In the genomic region with DNA sequence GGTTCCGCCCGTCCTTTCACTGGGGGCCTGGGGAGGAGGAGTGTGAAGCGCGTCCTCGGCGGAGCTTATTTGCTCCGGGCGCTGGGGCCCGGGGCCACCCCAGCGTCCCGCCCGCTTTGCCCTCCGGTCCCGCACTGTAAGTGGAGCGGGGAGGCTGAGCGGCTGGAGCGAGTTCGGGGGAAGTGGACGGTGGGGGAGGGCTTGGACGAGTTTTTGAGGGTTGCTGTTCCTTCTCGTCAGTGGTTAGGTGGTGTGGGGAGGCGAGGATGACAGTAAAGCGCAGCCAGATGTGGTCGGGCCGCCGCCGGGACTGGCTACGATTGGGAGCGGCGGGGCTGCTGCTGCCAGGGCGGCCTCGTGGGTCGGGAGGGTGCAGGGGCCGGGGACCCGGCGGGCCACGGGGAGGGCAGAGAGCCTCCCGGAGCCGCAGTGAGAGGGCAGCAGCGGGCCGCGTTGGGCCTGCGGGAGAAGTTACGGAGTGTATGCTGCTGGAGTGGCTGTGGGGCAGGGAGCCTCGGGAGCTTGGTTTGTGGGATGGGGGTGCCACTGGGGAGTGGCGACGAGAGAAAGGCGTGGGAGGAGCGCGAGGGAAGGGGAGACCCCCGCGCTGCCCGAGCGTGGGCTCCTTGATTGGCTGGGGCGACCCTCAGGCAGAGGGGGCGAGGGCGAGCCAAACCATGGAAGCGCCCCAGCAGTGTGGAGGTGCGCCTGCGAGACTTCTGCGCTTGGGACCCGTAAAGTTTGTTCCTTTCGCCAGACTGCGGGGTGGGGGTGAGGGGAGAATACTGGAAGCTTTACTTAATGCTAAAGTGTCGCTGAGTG, we compare ENCODE assay signal across 8 cellular contexts. TPM values are rescaled to one million over a fixed set of nuclear protein-coding genes. Genes with fewer than 3 reads are reported as not detected.
DNase-seq lines count a peak whose midpoint lies in the region; ATAC-seq, FAIRE-seq and TF ChIP-seq lines count a peak whose summit lies in the region.

No MANE protein-coding gene starts in this region.

- peak; percentile 31 for ATAC-seq in stimulated activated memory B cell treated with anti-CD40 and anti-IgM and Interleukin-4, amounts not matched to agents 10 μg/mL and 1 μg/mL and 100 μg/mL, for 72 hours
- ATAC-seq in GM19452 (IDR thresholded peaks at IDR 0.05; ENCODE audit: unreplicated experiment) = no peak

- POLR2A ChIA-PET in GM10248 (lab: Yijun Ruan, JAX) = no interaction called here
- POLR2A ChIA-PET in MCF 10A (lab: Yijun Ruan, JAX) = interaction anchor here (0.7 to 6.6 kb wide), 8 partner anchors 10 to 1600 kb away, joined by 3 to 56 read pairs (median 4); no protein-coding TSS in a partner anchor

- CTCF ChIA-PET in GM10248 (lab: Yijun Ruan, JAX) (no interaction called here), MCF 10A (lab: Yijun Ruan, JAX) (interaction anchor here (0.6 to 1.8 kb wide), 7 partner anchors 8 to 1287 kb away, joined by 3 to 12 read pairs (median 3); no protein-coding TSS in a partner anchor)

- H3K27ac Mint-ChIP-seq in MCF 10A (ENCODE audit: low read depth, unreplicated experiment) = no peak overlapping the region
- H3K27ac Mint-ChIP-seq in stimulated activated memory B cell treated with anti-CD40 and anti-IgM and Interleukin-4, amounts not matched to agents 10 μg/mL and 1 μg/mL and 100 μg/mL, for 72 hours = no peak overlapping the region

- H3K27me3 Mint-ChIP-seq in MCF 10A (ENCODE audit: insufficient read depth, unreplicated experiment) = peaks cover 48% of the 10 kb centered on the region
- H3K27me3 Mint-ChIP-seq in stimulated activated memory B cell treated with anti-CD40 and anti-IgM and Interleukin-4, amounts not matched to agents 10 μg/mL and 1 μg/mL and 100 μg/mL, for 72 hours = peaks cover 40% of the 10 kb centered on the region

- no peak for TF ChIP-seq CTCF in GM10248 (IDR thresholded peaks at IDR 0.05; ENCODE audit: control extremely low read depth, extremely low read depth, low read depth, missing control alignments)
- peak; percentile 46 for TF ChIP-seq CTCF in MCF 10A (IDR thresholded peaks at IDR 0.05; ENCODE audit: unreplicated experiment)

- intact Hi-C loops in MCF 10A (cut with micrococcal nuclease) = loop anchor here (5.0 kb wide), 3 partner anchors 589 to 1586 kb away; no protein-coding TSS in a partner anchor

- no peaks in the 10 kb centered on the region for H3K9me3 Mint-ChIP-seq in MCF 10A (ENCODE audit: unreplicated experiment)
- no peaks in the 10 kb centered on the region for H3K9me3 Mint-ChIP-seq in stimulated activated memory B cell treated with anti-CD40 and anti-IgM and Interleukin-4, amounts not matched to agents 10 μg/mL and 1 μg/mL and 100 μg/mL, for 72 hours

- peak overlapping the region; percentile 98 for H3K4me3 Mint-ChIP-seq in MCF 10A (ENCODE audit: unreplicated experiment)
- peak overlapping the region; percentile 51 for H3K4me3 Mint-ChIP-seq in stimulated activated memory B cell treated with anti-CD40 and anti-IgM and Interleukin-4, amounts not matched to agents 10 μg/mL and 1 μg/mL and 100 μg/mL, for 72 hours

- no peak for FAIRE-seq in HTR-8/SVneo (lab: Jason Lieb, UNC)

- H3K4me1 Mint-ChIP-seq in MCF 10A (ENCODE audit: insufficient read depth, unreplicated experiment) = peaks cover 7% of the 10 kb centered on the region
- peaks cover 18% of the 10 kb centered on the region for H3K4me1 Mint-ChIP-seq in stimulated activated memory B cell treated with anti-CD40 and anti-IgM and Interleukin-4, amounts not matched to agents 10 μg/mL and 1 μg/mL and 100 μg/mL, for 72 hours

- peak; percentile 19 for DNase-seq in GM10248 (ENCODE audit: extremely low spot score)
- DNase-seq in NCI-H2171 (lab: John Stamatoyannopoulos, UW) = peak; percentile 39
- peak; percentile 64 for DNase-seq in MCF 10A (ENCODE audit: unreplicated experiment)
- DNase-seq in islet precursor cell = peak; percentile 77
- DNase-seq in germinal center (ENCODE audit: low spot score) = no peak
- DNase-seq in HTR-8/SVneo (ENCODE audit: insufficient read length, low spot score) = no peak

- H3K36me3 Mint-ChIP-seq in MCF 10A (ENCODE audit: insufficient read depth, unreplicated experiment) = no peaks in the 10 kb centered on the region
- no peaks in the 10 kb centered on the region for H3K36me3 Mint-ChIP-seq in stimulated activated memory B cell treated with anti-CD40 and anti-IgM and Interleukin-4, amounts not matched to agents 10 μg/mL and 1 μg/mL and 100 μg/mL, for 72 hours

- BruUV-seq in MCF 10A (replicated peaks; lab: Mats Ljungman, UMichigan) = no TSS peak

RNA-seq across cellular contexts. Expression of a gene that starts 2.1 kb away (rescaled TPM):
- 3.0 and 3.4 TPM in 2 replicates for total RNA-seq in MCF 10A (2022)

Comparison
In these comparisons a context has a peak if more than half of its experiments do, and no peak if none do; other contexts are left out.
1. DNase-seq: peak in GM10248 (single experiment), NCI-H2171 (single experiment), MCF 10A (single experiment) and islet precursor cell (single experiment); none in germinal center (single experiment) and HTR-8/SVneo (single experiment).